In the genomic region with DNA sequence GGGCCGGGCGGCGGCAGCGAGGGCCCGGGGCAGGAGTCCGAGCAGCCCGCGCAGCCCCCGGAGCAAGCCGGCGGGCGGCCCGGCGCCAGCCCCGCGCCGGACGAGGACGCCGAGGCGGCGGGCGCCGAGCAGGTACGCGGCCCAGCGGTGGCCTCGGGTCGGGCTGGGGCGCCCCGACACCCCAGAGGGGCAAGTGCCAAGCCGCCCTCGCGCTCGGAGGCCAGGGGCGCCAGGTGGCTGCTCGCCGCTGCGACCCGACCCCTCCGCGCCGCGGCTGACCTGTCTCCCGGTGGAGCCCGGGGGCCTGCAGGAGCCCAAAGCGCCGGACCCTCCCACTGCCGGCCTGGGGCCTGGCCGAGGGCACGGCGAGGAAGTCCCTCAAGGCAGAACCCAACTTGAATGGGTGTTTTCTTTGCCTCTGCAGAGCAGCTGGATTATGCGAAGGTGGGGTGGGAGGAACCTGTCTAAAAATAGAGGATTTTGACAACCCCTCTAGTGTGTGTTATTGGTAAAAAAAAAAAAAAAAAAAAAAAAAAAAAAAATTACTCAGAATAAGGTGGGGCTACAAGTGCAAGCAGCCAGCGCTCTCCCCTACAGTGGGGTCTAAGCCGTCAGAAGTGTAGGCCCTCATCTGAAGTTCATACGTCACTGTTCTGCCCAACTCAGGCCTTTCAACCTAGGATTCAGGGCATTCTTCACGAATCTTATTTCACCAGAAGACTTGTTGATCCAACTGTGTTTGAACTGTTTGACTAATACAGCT, we compare ENCODE assay signal across 1 cellular context.
TF ChIP-seq lines count a peak whose summit lies in the region.

No MANE protein-coding gene starts in this region.

TF ChIP-seq in HEK293, 187 proteins besides CTCF, POLR2A, EP300 and RAD21 (continued from another document):
- TF ChIP-seq, protein P1, sequence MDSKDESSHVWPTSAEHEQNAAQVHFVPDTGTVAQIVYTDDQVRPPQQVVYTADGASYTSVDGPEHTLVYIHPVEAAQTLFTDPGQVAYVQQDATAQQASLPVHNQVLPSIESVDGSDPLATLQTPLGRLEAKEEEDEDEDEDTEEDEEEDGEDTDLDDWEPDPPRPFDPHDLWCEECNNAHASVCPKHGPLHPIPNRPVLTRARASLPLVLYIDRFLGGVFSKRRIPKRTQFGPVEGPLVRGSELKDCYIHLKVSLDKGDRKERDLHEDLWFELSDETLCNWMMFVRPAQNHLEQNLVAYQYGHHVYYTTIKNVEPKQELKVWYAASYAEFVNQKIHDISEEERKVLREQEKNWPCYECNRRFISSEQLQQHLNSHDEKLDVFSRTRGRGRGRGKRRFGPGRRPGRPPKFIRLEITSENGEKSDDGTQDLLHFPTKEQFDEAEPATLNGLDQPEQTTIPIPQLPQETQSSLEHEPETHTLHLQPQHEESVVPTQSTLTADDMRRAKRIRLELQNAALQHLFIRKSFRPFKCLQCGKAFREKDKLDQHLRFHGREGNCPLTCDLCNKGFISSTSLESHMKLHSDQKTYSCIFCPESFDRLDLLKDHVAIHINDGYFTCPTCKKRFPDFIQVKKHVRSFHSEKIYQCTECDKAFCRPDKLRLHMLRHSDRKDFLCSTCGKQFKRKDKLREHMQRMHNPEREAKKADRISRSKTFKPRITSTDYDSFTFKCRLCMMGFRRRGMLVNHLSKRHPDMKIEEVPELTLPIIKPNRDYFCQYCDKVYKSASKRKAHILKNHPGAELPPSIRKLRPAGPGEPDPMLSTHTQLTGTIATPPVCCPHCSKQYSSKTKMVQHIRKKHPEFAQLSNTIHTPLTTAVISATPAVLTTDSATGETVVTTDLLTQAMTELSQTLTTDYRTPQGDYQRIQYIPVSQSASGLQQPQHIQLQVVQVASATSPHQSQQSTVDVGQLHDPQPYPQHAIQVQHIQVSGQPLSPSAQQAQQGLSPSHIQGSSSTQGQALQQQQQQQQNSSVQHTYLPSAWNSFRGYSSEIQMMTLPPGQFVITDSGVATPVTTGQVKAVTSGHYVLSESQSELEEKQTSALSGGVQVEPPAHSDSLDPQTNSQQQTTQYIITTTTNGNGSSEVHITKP (tag by site-specific recombination; IDR thresholded peaks at IDR 0.05), result peak; percentile 88
- no peak for TF ChIP-seq PATZ1 (tag by site-specific recombination; IDR thresholded peaks at IDR 0.05)
- TF ChIP-seq ZBTB1 (tag by site-specific recombination; IDR thresholded peaks at IDR 0.05), result no peak
- TF ChIP-seq ZNF629 (tag by site-specific recombination; IDR thresholded peaks at IDR 0.05), result no peak
- no peak for TF ChIP-seq ZNF596 (tag by site-specific recombination; IDR thresholded peaks at IDR 0.05)
- TF ChIP-seq ZNF2 (tag by site-specific recombination; IDR thresholded peaks at IDR 0.05), result no peak
- no peak for TF ChIP-seq ZNF169 (tag by site-specific recombination; IDR thresholded peaks at IDR 0.05)
- peak; percentile 22; the same call in 1 of the 2 replicates for TF ChIP-seq GLIS2 (tag by site-specific recombination; IDR thresholded peaks at IDR 0.05)
- TF ChIP-seq ZNF580 (tag by site-specific recombination; IDR thresholded peaks at IDR 0.05), result no peak
- TF ChIP-seq ZBTB20 (tag by site-specific recombination; IDR thresholded peaks at IDR 0.05), result peak; percentile 67
- peak; percentile 30; the same call in 1 of the 2 replicates for TF ChIP-seq ZNF600 (tag by site-specific recombination; IDR thresholded peaks at IDR 0.05)
- peak; percentile 68; the same call in 1 of the 2 replicates for TF ChIP-seq ZBTB8A (tag by site-specific recombination; IDR thresholded peaks at IDR 0.05)
- no peak for TF ChIP-seq ZFP69B (tag by site-specific recombination; IDR thresholded peaks at IDR 0.05)
- TF ChIP-seq ZBTB17 (tag by site-specific recombination; IDR thresholded peaks at IDR 0.05), result peak; percentile 13; the same call in 1 of the 2 replicates
- TF ChIP-seq ZFP41 (tag by site-specific recombination; IDR thresholded peaks at IDR 0.05; ENCODE audit: borderline replicate concordance), result no peak
- TF ChIP-seq ZNF335 (tag by site-specific recombination; conservative IDR thresholded peaks at IDR 0.05), result peak; percentile 97
- TF ChIP-seq, protein P2, sequence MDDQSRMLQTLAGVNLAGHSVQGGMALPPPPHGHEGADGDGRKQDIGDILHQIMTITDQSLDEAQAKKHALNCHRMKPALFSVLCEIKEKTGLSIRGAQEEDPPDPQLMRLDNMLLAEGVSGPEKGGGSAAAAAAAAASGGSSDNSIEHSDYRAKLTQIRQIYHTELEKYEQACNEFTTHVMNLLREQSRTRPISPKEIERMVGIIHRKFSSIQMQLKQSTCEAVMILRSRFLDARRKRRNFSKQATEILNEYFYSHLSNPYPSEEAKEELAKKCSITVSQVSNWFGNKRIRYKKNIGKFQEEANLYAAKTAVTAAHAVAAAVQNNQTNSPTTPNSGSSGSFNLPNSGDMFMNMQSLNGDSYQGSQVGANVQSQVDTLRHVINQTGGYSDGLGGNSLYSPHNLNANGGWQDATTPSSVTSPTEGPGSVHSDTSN (CRISPR knock-in tag; IDR thresholded peaks at IDR 0.05), result peak; percentile 16; the same call in 1 of the 2 replicates
- peak; percentile 67; the same call in 1 of the 2 replicates for TF ChIP-seq SCRT1 (tag by site-specific recombination; IDR thresholded peaks at IDR 0.05; ENCODE audit: borderline replicate concordance)
- 0 out of 2 replicates have a peak, but pooled peaks have one; percentile 15 for TF ChIP-seq KLF8 (tag by site-specific recombination; IDR thresholded peaks at IDR 0.05)
- peak; percentile 90 for TF ChIP-seq SCRT2 (tag by site-specific recombination; IDR thresholded peaks at IDR 0.05)
- TF ChIP-seq ZBTB21 (tag by site-specific recombination; IDR thresholded peaks at IDR 0.05), result 0 out of 2 replicates have a peak, but pooled peaks have one; percentile 28
TF ChIP-seq in HEK293: peak in this region for 13.
